In genomic region chr18:3213231-3214059, GRCh38 we compare ENCODE assay signal across 12 cellular contexts. TPM values are rescaled to one million over a fixed set of nuclear protein-coding genes. Genes with fewer than 3 reads are reported as not detected.
DNase-seq lines count a peak whose midpoint lies in the region; ATAC-seq and TF ChIP-seq lines count a peak whose summit lies in the region.
"Had no signal": no experiment of that assay in that cellular context is flagged by ENCODE, and none has a peak within 500 bp of the region (broad histone marks: within the 10 kb centered on the region; RNA-seq: fewer than 3 reads in every experiment).

No MANE protein-coding gene starts in this region.

- no peak overlapping the region for H3K23ac ChIP-seq in mesenchymal stem cell (ENCODE audit: low read length in 2 of 2)

- ATAC-seq in HG03565 (IDR thresholded peaks at IDR 0.05; ENCODE audit: unreplicated experiment), result peak; percentile 44
- peak; percentile 54 for ATAC-seq in activated T-helper 17 cell treated with anti-CD3 and anti-CD28 coated beads, Interleukin-2, amount 50 U/mL, for 72 hours (replicated peaks)
- no peak for ATAC-seq in GM19324 (IDR thresholded peaks at IDR 0.05; ENCODE audit: low FRiP score, unreplicated experiment)
- ATAC-seq in GM19455 (IDR thresholded peaks at IDR 0.05; ENCODE audit: unreplicated experiment), result no peak
- ATAC-seq: lower lobe of right lung had no signal

- H3K79me1 ChIP-seq in mesenchymal stem cell (replicated peaks; ENCODE audit: low read length, poor library complexity, severe bottlenecking), result no peaks in the 10 kb centered on the region

- H3K14ac ChIP-seq in mesenchymal stem cell (ENCODE audit: low read length in 2 of 2), result no peak overlapping the region

- peak overlapping the region; percentile 93 for H3K4me3 Mint-ChIP-seq in Calu3 (ENCODE audit: low read depth, unreplicated experiment)
- H3K4me3 Mint-ChIP-seq in activated T-helper 17 cell treated with anti-CD3 and anti-CD28 coated beads, Interleukin-2, amount 50 U/mL, for 72 hours, result peak overlapping the region; percentile 25

- peaks cover 66% of the 10 kb centered on the region for H3K4me1 Mint-ChIP-seq in Calu3 (ENCODE audit: low read depth, unreplicated experiment)
- peaks cover 3% of the 10 kb centered on the region for H3K4me1 Mint-ChIP-seq in activated T-helper 17 cell treated with anti-CD3 and anti-CD28 coated beads, Interleukin-2, amount 50 U/mL, for 72 hours

- H3K27me3 Mint-ChIP-seq in Calu3 (ENCODE audit: unreplicated experiment), result no peaks in the 10 kb centered on the region
- H3K27me3 Mint-ChIP-seq in activated T-helper 17 cell treated with anti-CD3 and anti-CD28 coated beads, Interleukin-2, amount 50 U/mL, for 72 hours, result no peaks in the 10 kb centered on the region

- no peak overlapping the region for H2AK5ac ChIP-seq in mesenchymal stem cell (ENCODE audit: low read length, severe bottlenecking)

- H2BK5ac ChIP-seq in mesenchymal stem cell (ENCODE audit: low read depth, low read length, poor library complexity, severe bottlenecking), result no peak overlapping the region

- BruUV-seq in Calu3 (replicated peaks; lab: Mats Ljungman, UMichigan), result no TSS peak

- intact Hi-C loops in Calu3 (cut with micrococcal nuclease; ENCODE audit: unreplicated experiment), result loop anchor here (5.0 kb wide), 2 partner anchors 34 to 56 kb away; partner anchors contain the start of gene MYL12A

- H3K9ac ChIP-seq in mesenchymal stem cell (ENCODE audit: low read length), result no peak overlapping the region

- no peaks in the 10 kb centered on the region for H3K9me3 ChIP-seq in mesenchymal stem cell (ENCODE audit: control insufficient read depth, low read length)
- H3K9me3 ChIP-seq: lower lobe of right lung had no signal

- no peaks in the 10 kb centered on the region for H3K27me3 ChIP-seq in mesenchymal stem cell (ENCODE audit: control insufficient read depth in 1 of 2, insufficient read depth in 1 of 2, low read length in 2 of 2)

- H4K91ac ChIP-seq in mesenchymal stem cell (ENCODE audit: low read length), result no peak overlapping the region

- no peak overlapping the region for H2BK12ac ChIP-seq in mesenchymal stem cell (ENCODE audit: low read length in 2 of 2)

- DNase-seq in Calu3 (no peak), mesenchymal stem cell (peak; percentile 31), DMS153 (lab: John Stamatoyannopoulos, UW) (no peak), NCI-H1694 treated with DMSO at 0.1 percent for 48 hours (lab: John Stamatoyannopoulos, UW) (no peak)
- DNase-seq: activated effector memory CD4-positive, alpha-beta T cell treated with anti-CD3 and anti-CD28 coated beads, Interleukin-2, amount 50 U/mL, for 16 hours; lower lobe of right lung; NCI-H524; stimulated activated CD4-positive, alpha-beta T cell treated with anti-CD3 and anti-CD28 coated beads, Interleukin-12 subunit alpha, Interleukin-12 subunit beta, amount 100 ng/mL, for 4 hours had no signal

- H2BK120ac ChIP-seq in mesenchymal stem cell (ENCODE audit: low read depth, low read length), result no peak overlapping the region

- H2AFZ ChIP-seq in mesenchymal stem cell (ENCODE audit: low read depth, low read length), result no peak overlapping the region

- H3K27ac Mint-ChIP-seq in Calu3 (ENCODE audit: unreplicated experiment), result peak overlapping the region; percentile 97
- peak overlapping the region; percentile 8 for H3K27ac Mint-ChIP-seq in activated T-helper 17 cell treated with anti-CD3 and anti-CD28 coated beads, Interleukin-2, amount 50 U/mL, for 72 hours

- H3K9me3 Mint-ChIP-seq in Calu3 (ENCODE audit: low read depth, unreplicated experiment), result peaks cover 4% of the 10 kb centered on the region
- no peaks in the 10 kb centered on the region for H3K9me3 Mint-ChIP-seq in activated T-helper 17 cell treated with anti-CD3 and anti-CD28 coated beads, Interleukin-2, amount 50 U/mL, for 72 hours

- no peak for TF ChIP-seq CTCF in Calu3 (IDR thresholded peaks at IDR 0.05; ENCODE audit: unreplicated experiment)

- H4K8ac ChIP-seq in mesenchymal stem cell (ENCODE audit: low read length), result no peak overlapping the region

- no peak overlapping the region for H3K27ac ChIP-seq in mesenchymal stem cell (ENCODE audit: low read length, poor library complexity, severe bottlenecking)
- H3K27ac ChIP-seq: lower lobe of right lung had no signal

- H3K36me3 Mint-ChIP-seq in Calu3 (ENCODE audit: insufficient read depth, unreplicated experiment), result peaks cover 17% of the 10 kb centered on the region
- H3K36me3 Mint-ChIP-seq in activated T-helper 17 cell treated with anti-CD3 and anti-CD28 coated beads, Interleukin-2, amount 50 U/mL, for 72 hours (ENCODE audit: low read depth), result no peaks in the 10 kb centered on the region

- no peak overlapping the region for H3K18ac ChIP-seq in mesenchymal stem cell (ENCODE audit: low read depth in 1 of 2, low read length in 2 of 2)

- H2BK15ac ChIP-seq in mesenchymal stem cell (ENCODE audit: low read depth, poor library complexity, severe bottlenecking), result no peak overlapping the region

- H3K4ac ChIP-seq in mesenchymal stem cell (ENCODE audit: low read depth in 1 of 2, low read length in 2 of 2), result no peak overlapping the region

- 74% methylated on average over 3 of the region's 6 CpGs for WGBS in mesenchymal stem cell

- CTCF ChIA-PET in Calu3 (lab: Charles Lee), result interaction anchor here (0.9 to 2.3 kb wide), 4 partner anchors 14 to 33 kb away, joined by 3 to 12 read pairs (median 5); no protein-coding TSS in a partner anchor

- H3K4me1 ChIP-seq in mesenchymal stem cell (ENCODE audit: control insufficient read depth, insufficient read depth, low read depth, low read length), result no peaks in the 10 kb centered on the region
- H3K4me1 ChIP-seq: lower lobe of right lung had no signal

- no peak overlapping the region for H3K4me3 ChIP-seq in mesenchymal stem cell (ENCODE audit: insufficient read depth in 1 of 2, low read depth in 1 of 2, low read length in 2 of 2)
- H3K4me3 ChIP-seq: lower lobe of right lung had no signal

- no peaks in the 10 kb centered on the region for H3K36me3 ChIP-seq in mesenchymal stem cell (ENCODE audit: control insufficient read depth in 1 of 2, insufficient read depth in 2 of 2, low read depth in 1 of 2, low read length in 2 of 2)
- H3K36me3 ChIP-seq: lower lobe of right lung had no signal

- no peak overlapping the region for H3K4me2 ChIP-seq in mesenchymal stem cell (ENCODE audit: low read length, poor library complexity, severe bottlenecking)

RNA-seq across cellular contexts. Expression of gene MYOM1, which starts 6.3 kb away (rescaled TPM):
- total RNA-seq in Calu3 (2022), result 16.5 and 20.4 TPM in 2 replicates
- total RNA-seq in activated T-helper 17 cell treated with anti-CD3 and anti-CD28 coated beads, Interleukin-2, amount 50 U/mL, for 72 hours, result 1 to 10 TPM in 1 of 2 donors, under 1 TPM in 1; 0.52 to 2.0 TPM
- 0.11 TPM for polyA plus RNA-seq in mesenchymal stem cell (2013, experiment 1 of 2)
- polyA plus RNA-seq in mesenchymal stem cell (2013, experiment 2 of 2), result 0.03 TPM

RNA-seq across cellular contexts. Expression of gene MYL12A, which starts 34.2 kb away (rescaled TPM):
- 428 and 464 TPM in 2 replicates for total RNA-seq in Calu3 (2022)
- total RNA-seq in activated T-helper 17 cell treated with anti-CD3 and anti-CD28 coated beads, Interleukin-2, amount 50 U/mL, for 72 hours, result 100 to 1,000 TPM; 392 to 483 TPM
- 689 TPM for polyA plus RNA-seq in mesenchymal stem cell (2013, experiment 1 of 2)
- 719 TPM for polyA plus RNA-seq in mesenchymal stem cell (2013, experiment 2 of 2)

RNA-seq across cellular contexts. Expression of gene MYL12B, which starts 48.5 kb away (rescaled TPM):
- total RNA-seq in Calu3 (2022), result 523 and 564 TPM in 2 replicates
- total RNA-seq in activated T-helper 17 cell treated with anti-CD3 and anti-CD28 coated beads, Interleukin-2, amount 50 U/mL, for 72 hours, result 100 to 1,000 TPM; 206 to 271 TPM
- polyA plus RNA-seq in mesenchymal stem cell (2013, experiment 1 of 2), result 460 TPM
- 471 TPM for polyA plus RNA-seq in mesenchymal stem cell (2013, experiment 2 of 2)

Comparison
In these comparisons a context has a peak if more than half of its experiments do, and no peak if none do; other contexts are left out.
1. ATAC-seq: peak in HG03565 (single experiment) and activated T-helper 17 cell treated with anti-CD3 and anti-CD28 coated beads, Interleukin-2, amount 50 U/mL, for 72 hours (single experiment); none in GM19324 (single experiment) and GM19455 (single experiment).